In the genomic region with DNA sequence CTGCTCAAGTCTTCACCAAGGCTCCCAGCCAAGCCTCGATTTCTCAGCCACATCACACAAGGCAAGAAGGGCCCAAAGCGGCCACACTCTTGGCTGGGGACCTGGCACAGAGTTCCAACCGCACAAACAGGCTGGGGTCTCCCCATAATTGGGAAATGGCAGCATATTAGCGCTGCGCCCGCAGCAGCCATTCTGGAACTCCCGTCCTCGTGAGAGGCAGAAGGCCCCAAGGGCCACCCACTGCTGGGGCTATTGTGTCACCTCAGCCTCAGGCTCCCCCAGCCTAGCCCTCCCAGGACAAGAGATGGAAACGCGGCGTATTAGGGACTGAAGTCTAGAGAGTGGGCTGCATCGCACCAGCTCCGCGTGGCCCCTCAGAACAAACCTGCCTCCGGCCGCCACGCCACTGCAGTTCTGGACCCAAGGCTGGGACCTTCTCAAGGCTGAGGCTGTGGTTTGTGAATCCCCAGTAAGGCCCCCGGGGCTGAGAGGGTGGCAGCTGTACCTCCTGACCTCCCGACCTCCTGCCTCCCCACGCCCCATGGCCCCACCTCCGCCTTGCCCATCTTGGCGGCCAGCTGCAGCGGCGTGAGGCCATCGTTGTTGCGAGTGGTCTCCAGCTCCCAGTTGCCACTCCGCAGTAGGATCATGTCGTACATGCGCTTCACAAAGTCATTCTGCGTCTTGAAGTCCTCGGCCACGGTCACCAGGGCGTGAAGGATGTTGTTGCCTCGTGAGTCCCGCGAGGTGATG, we compare ENCODE assay signal across 25 cellular contexts. TPM values are rescaled to one million over a fixed set of nuclear protein-coding genes. Genes with fewer than 3 reads are reported as not detected.
DNase-seq lines count a peak whose midpoint lies in the region; ATAC-seq and TF ChIP-seq lines count a peak whose summit lies in the region.
"Had no signal": no experiment of that assay in that cellular context is flagged by ENCODE, and none has a peak within 500 bp of the region (broad histone marks: within the 10 kb centered on the region; RNA-seq: fewer than 3 reads in every experiment).

No MANE protein-coding gene starts in this region.

- H3K9ac ChIP-seq in mesendoderm (ENCODE audit: low read length) = no peak overlapping the region

- no peak overlapping the region for H4K8ac ChIP-seq in mesendoderm (ENCODE audit: low read depth, low read length)

- no peaks in the 10 kb centered on the region for H3K79me2 ChIP-seq in mesendoderm (ENCODE audit: control insufficient read depth, insufficient read depth, low read length)

- H2BK120ac ChIP-seq in mesendoderm (ENCODE audit: low read depth, low read length) = no peak overlapping the region

- H3K27me3 ChIP-seq in H7 (ENCODE audit: control insufficient read depth, insufficient read depth, low read length) = no peaks in the 10 kb centered on the region
- H3K27me3 ChIP-seq in mesendoderm (ENCODE audit: insufficient read depth, low read length, poor library complexity) = no peaks in the 10 kb centered on the region
- peaks cover 0 to 47% (median 0%) of the 10 kb centered on the region in 7 donors for H3K27me3 ChIP-seq in spleen (replicated peaks in 1 of 7)
- H3K27me3 ChIP-seq: BE2C had no signal

- peak overlapping the region; percentile 72 for H3K56ac ChIP-seq in mesendoderm (ENCODE audit: low read length)

- H2BK15ac ChIP-seq in mesendoderm (replicated peaks; ENCODE audit: low read depth) = no peak overlapping the region

- H3K36me3 ChIP-seq in H7 (replicated peaks; ENCODE audit: control insufficient read depth, insufficient read depth, low read length) = no peaks in the 10 kb centered on the region
- H3K36me3 ChIP-seq in mesendoderm (ENCODE audit: control insufficient read depth, insufficient read depth, low read length) = no peaks in the 10 kb centered on the region
- no peaks in the 10 kb centered on the region for H3K36me3 ChIP-seq in spleen
- H3K36me3 ChIP-seq: BE2C had no signal

- no peak overlapping the region for H3K18ac ChIP-seq in mesendoderm (ENCODE audit: low read length)

- H3K27ac ChIP-seq in cingulate gyrus (ENCODE audit: low read depth, low read length) (peak overlapping the region; percentile 99), mesendoderm (ENCODE audit: low read depth, low read length) (no peak overlapping the region), spleen (no peak overlapping the region)
- H3K27ac ChIP-seq: PC-9 had no signal

- H3K4me3 ChIP-seq in H7 (ENCODE audit: insufficient read depth, low read depth, low read length) (no peak overlapping the region), mesendoderm (ENCODE audit: low read length) (no peak overlapping the region), spleen (no peak overlapping the region)
- H3K4me3 ChIP-seq: PC-9, smooth muscle cell had no signal

- H3K4me2 ChIP-seq in mesendoderm (ENCODE audit: low read length) = no peak overlapping the region
- H3K4me2 ChIP-seq: PC-9, smooth muscle cell had no signal

- ATAC-seq in HG03457 (IDR thresholded peaks at IDR 0.05; ENCODE audit: unreplicated experiment) (no peak), GM18520 (IDR thresholded peaks at IDR 0.05; ENCODE audit: unreplicated experiment) (no peak)
- ATAC-seq: activated CD4-positive, CD25-positive, alpha-beta regulatory T cell treated with anti-CD3 and anti-CD28 coated beads, Interleukin-2, amount 50 U/mL, for 24 hours; activated T-cell treated with anti-CD3 and anti-CD28 coated beads, Interleukin-2, amount 50 U/mL, for 72 hours; HCT116; T-helper 17 cell had no signal

- intact Hi-C loops in spleen (cut with DNase I; ENCODE audit: low total_unique reads) = no loop called here

- no peak overlapping the region for H2BK5ac ChIP-seq in mesendoderm (ENCODE audit: low read length)

- no peaks in the 10 kb centered on the region for H3K9me3 ChIP-seq in spleen
- H3K9me3 ChIP-seq: BE2C had no signal

- no CpG with 5 or more reads among the region's 36 CpGs for WGBS in mesendoderm (ENCODE audit: extremely low coverage, insufficient coverage, low lambda C conversion rate)
- 85 to 91% (median 86%) methylated on average over 26 to 36 of the region's 36 CpGs for WGBS in spleen, 5 donors

- TF ChIP-seq CTCF in spleen (IDR thresholded peaks at IDR 0.05 in 8 of 11, conservative IDR thresholded peaks at IDR 0.05 in 3 of 11) = no peak

- peak; percentile 38 for DNase-seq in H7
- no peak for DNase-seq in mesendoderm
- peak; percentile 59 for DNase-seq in spleen
- DNase-seq in NCI-H510A treated with DMSO at 0.1 percent for 48 hours (lab: John Stamatoyannopoulos, UW) = no peak
- DNase-seq: ACHN; activated CD4-positive, alpha-beta T cell treated with anti-CD3 and anti-CD28 coated beads, Interleukin-2, amount 50 U/mL, for 4 hours; activated naive CD4-positive, alpha-beta T cell treated with Interleukin-2 at 50 U/mL for 16 hours; activated T-cell treated with anti-CD3 and anti-CD28 coated beads, Interleukin-2, amount 50 U/mL, for 72 hours; BE2C; IMR-90; MV-4-11; naive B cell; NCI-H1436; NCI-H2081; NCI-H345; PC-9; stimulated activated CD4-positive, alpha-beta T cell treated with anti-CD3 and anti-CD28 coated beads, Interleukin-1b, Interleukin-23, amount 100 ng/mL, for 48 hours; T-helper 17 cell had no signal

- H3K79me1 ChIP-seq in mesendoderm (ENCODE audit: low read length) = no peaks in the 10 kb centered on the region

- TF ChIP-seq POLR2A in spleen (IDR thresholded peaks at IDR 0.05) = no peak

- H2AK5ac ChIP-seq in mesendoderm (ENCODE audit: low read length) = no peak overlapping the region

- H4K5ac ChIP-seq in mesendoderm (ENCODE audit: low read length) = no peak overlapping the region

- no peak overlapping the region for H3K4ac ChIP-seq in mesendoderm (ENCODE audit: low read depth, low read length)

- H3K23ac ChIP-seq in mesendoderm (ENCODE audit: low read length) = no peak overlapping the region

- H3K4me1 ChIP-seq in mesendoderm (ENCODE audit: control insufficient read depth, low read depth, low read length) = peaks cover 12% of the 10 kb centered on the region
- H3K4me1 ChIP-seq in spleen = peaks cover 0 to 15% (median 0%) of the 10 kb centered on the region in 6 donors
- H3K4me1 ChIP-seq: BE2C had no signal

RNA-seq across cellular contexts. Expression of gene TRPV3, which starts 25.3 kb away (rescaled TPM):
- 0.69 and 2.5 TPM in 2 replicates for total RNA-seq in H7 (2014; rRNA removed; shearing (Covaris generic))
- 0.49 TPM for polyA plus RNA-seq in mesendoderm (2013, experiment 1 of 2)
- 0.48 TPM for polyA plus RNA-seq in mesendoderm (2013, experiment 2 of 2)
- 1 to 10 TPM in 5 of 7 donors, under 1 TPM in 2; 0.32 to 2.0 (median 1.2) TPM for total RNA-seq in spleen
- polyA plus RNA-seq in spleen = under 1 TPM; 0.13 to 0.45 (median 0.20) TPM

RNA-seq across cellular contexts. Expression of gene ASPA, which starts 56.5 kb away (rescaled TPM):
- not detected in 2 replicates for total RNA-seq in H7 (2014; rRNA removed; shearing (Covaris generic))
- polyA plus RNA-seq in mesendoderm (2013, experiment 1 of 2) = not detected
- polyA plus RNA-seq in mesendoderm (2013, experiment 2 of 2) = not detected
- 10 to 100 TPM in 1 of 7 donors, 1 to 10 TPM in 6; 1.4 to 10.8 (median 7.0) TPM for total RNA-seq in spleen
- 1 to 10 TPM in 1 of 3 donors, under 1 TPM in 2; 0.86 to 1.6 (median 0.93) TPM for polyA plus RNA-seq in spleen
- total RNA-seq: CD8-positive, alpha-beta memory T cell; IMR-90; PC-9; smooth muscle cell; T-helper 17 cell had no signal
- polyA plus RNA-seq: CD8-positive, alpha-beta memory T cell; smooth muscle cell had no signal

Comparison
In these comparisons a context has a peak if more than half of its experiments do, and no peak if none do; other contexts are left out.
1. DNase-seq: peak in H7 (single experiment) and spleen (single experiment); none in mesendoderm (single experiment) and NCI-H510A treated with DMSO at 0.1 percent for 48 hours (single experiment).